Comparison of ENCODE assay signal across 1 cellular context in the genomic region with DNA sequence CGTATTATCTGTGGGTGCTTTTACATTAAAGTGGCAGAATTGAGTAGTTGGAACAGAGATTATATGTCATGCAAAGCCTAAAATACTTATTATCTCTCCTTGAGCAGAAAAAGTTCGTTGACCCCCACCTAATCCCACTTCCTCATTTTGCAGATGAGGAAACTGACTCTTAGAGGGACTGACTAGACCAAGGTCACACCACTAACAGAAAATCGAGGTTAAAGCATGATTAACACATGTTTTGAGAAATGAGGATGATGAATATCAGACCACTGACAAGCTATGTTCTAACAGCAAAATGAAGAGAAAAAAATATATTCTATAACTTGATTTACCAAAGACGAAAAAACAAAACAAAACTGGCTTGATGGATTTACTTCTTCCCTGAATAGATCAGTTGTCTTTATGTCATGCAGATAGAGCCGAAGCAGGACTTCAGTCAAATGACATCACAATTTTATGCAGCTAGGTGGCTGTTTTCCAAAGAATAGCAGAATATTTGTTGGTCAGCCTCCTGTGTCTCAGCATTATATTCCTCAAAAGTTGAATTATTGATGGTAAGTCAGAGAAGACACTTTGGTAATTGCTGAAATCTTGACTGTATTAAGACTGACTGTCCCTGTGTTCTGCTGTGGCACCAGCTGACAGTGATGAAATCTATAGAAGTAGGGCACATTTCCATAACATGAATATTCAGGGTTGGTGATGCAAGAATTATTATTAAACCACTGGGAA.
TF ChIP-seq lines count a peak whose summit lies in the region.

No MANE protein-coding gene starts in this region.

TF ChIP-seq in K562, 482 proteins besides CTCF, POLR2A, EP300 and RAD21 (continued from another document):
- TF ChIP-seq, protein P1, sequence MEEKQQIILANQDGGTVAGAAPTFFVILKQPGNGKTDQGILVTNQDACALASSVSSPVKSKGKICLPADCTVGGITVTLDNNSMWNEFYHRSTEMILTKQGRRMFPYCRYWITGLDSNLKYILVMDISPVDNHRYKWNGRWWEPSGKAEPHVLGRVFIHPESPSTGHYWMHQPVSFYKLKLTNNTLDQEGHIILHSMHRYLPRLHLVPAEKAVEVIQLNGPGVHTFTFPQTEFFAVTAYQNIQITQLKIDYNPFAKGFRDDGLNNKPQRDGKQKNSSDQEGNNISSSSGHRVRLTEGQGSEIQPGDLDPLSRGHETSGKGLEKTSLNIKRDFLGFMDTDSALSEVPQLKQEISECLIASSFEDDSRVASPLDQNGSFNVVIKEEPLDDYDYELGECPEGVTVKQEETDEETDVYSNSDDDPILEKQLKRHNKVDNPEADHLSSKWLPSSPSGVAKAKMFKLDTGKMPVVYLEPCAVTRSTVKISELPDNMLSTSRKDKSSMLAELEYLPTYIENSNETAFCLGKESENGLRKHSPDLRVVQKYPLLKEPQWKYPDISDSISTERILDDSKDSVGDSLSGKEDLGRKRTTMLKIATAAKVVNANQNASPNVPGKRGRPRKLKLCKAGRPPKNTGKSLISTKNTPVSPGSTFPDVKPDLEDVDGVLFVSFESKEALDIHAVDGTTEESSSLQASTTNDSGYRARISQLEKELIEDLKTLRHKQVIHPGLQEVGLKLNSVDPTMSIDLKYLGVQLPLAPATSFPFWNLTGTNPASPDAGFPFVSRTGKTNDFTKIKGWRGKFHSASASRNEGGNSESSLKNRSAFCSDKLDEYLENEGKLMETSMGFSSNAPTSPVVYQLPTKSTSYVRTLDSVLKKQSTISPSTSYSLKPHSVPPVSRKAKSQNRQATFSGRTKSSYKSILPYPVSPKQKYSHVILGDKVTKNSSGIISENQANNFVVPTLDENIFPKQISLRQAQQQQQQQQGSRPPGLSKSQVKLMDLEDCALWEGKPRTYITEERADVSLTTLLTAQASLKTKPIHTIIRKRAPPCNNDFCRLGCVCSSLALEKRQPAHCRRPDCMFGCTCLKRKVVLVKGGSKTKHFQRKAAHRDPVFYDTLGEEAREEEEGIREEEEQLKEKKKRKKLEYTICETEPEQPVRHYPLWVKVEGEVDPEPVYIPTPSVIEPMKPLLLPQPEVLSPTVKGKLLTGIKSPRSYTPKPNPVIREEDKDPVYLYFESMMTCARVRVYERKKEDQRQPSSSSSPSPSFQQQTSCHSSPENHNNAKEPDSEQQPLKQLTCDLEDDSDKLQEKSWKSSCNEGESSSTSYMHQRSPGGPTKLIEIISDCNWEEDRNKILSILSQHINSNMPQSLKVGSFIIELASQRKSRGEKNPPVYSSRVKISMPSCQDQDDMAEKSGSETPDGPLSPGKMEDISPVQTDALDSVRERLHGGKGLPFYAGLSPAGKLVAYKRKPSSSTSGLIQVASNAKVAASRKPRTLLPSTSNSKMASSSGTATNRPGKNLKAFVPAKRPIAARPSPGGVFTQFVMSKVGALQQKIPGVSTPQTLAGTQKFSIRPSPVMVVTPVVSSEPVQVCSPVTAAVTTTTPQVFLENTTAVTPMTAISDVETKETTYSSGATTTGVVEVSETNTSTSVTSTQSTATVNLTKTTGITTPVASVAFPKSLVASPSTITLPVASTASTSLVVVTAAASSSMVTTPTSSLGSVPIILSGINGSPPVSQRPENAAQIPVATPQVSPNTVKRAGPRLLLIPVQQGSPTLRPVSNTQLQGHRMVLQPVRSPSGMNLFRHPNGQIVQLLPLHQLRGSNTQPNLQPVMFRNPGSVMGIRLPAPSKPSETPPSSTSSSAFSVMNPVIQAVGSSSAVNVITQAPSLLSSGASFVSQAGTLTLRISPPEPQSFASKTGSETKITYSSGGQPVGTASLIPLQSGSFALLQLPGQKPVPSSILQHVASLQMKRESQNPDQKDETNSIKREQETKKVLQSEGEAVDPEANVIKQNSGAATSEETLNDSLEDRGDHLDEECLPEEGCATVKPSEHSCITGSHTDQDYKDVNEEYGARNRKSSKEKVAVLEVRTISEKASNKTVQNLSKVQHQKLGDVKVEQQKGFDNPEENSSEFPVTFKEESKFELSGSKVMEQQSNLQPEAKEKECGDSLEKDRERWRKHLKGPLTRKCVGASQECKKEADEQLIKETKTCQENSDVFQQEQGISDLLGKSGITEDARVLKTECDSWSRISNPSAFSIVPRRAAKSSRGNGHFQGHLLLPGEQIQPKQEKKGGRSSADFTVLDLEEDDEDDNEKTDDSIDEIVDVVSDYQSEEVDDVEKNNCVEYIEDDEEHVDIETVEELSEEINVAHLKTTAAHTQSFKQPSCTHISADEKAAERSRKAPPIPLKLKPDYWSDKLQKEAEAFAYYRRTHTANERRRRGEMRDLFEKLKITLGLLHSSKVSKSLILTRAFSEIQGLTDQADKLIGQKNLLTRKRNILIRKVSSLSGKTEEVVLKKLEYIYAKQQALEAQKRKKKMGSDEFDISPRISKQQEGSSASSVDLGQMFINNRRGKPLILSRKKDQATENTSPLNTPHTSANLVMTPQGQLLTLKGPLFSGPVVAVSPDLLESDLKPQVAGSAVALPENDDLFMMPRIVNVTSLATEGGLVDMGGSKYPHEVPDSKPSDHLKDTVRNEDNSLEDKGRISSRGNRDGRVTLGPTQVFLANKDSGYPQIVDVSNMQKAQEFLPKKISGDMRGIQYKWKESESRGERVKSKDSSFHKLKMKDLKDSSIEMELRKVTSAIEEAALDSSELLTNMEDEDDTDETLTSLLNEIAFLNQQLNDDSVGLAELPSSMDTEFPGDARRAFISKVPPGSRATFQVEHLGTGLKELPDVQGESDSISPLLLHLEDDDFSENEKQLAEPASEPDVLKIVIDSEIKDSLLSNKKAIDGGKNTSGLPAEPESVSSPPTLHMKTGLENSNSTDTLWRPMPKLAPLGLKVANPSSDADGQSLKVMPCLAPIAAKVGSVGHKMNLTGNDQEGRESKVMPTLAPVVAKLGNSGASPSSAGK (IDR thresholded peaks at IDR 0.05): peak; percentile 85
- peak; percentile 78 for TF ChIP-seq ZNF766 (CRISPR knock-in tag; conservative IDR thresholded peaks at IDR 0.05)
- TF ChIP-seq HIVEP1 (CRISPR knock-in tag; IDR thresholded peaks at IDR 0.05): 0 out of 2 replicates have a peak, but pooled peaks have one; percentile 17
- TF ChIP-seq PHF21A (IDR thresholded peaks at IDR 0.05; ENCODE audit: borderline replicate concordance, low read depth): no peak
- peak; percentile 96 for TF ChIP-seq TEAD4 (IDR thresholded peaks at IDR 0.05; ENCODE audit: low read length)
- TF ChIP-seq TEAD4 (CRISPR knock-in tag; IDR thresholded peaks at IDR 0.05; ENCODE audit: borderline replicate concordance): no peak
- no peak for TF ChIP-seq TCF7 (IDR thresholded peaks at IDR 0.05; ENCODE audit: borderline replicate concordance)
- peak; percentile 52 to 70 for TF ChIP-seq NCOA2 (IDR thresholded peaks at IDR 0.05; ENCODE audit: partially characterized antibody in 2 of 2)
- 0 out of 2 replicates have a peak, but pooled peaks have one; percentile 64 for TF ChIP-seq SMAD4 (CRISPR knock-in tag; conservative IDR thresholded peaks at IDR 0.05)
